24 cellular contexts compared by ENCODE assay signal in the genomic region with DNA sequence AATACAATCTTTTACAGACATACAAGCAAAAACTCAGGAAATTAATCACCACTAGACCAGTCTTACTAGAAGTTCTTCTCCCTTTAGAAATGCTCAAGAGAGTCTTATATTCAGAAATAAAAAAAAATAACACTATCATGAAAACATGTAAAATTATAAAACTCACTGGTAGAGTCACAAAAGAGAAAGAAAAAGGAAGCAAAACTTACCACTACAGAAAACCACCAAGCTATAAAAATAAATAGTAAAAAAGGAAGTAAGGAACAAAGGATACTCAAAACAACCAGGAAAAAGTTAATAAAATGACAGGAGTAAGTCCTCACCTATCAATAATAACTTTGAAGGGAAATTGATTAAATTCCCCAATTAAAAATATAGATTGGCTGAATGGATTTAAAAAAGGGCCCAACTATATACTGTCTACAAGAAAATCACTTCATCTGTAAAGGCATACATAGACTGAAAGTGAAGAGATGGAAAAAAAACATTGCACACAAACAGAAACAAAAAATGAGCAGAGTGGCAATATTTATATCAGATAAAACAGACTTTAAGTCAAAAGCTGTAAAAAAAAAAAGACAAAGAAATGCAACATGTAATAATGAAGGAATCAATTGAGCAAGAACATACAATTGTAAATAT.
"Had no signal": no experiment of that assay in that cellular context is flagged by ENCODE, and none has a peak within 500 bp of the region (broad histone marks: within the 10 kb centered on the region; RNA-seq: fewer than 3 reads in every experiment).

No MANE protein-coding gene starts in this region.

- H3K36me3 Mint-ChIP-seq: activated naive CD8-positive, alpha-beta T cell; naive thymus-derived CD8-positive, alpha-beta T cell had no signal

- H3K4me3 Mint-ChIP-seq: activated naive CD8-positive, alpha-beta T cell; effector memory CD8-positive, alpha-beta T cell; immature natural killer cell; neural progenitor cell; T-helper 2 cell treated with Interferon-gamma antibody and Interleukin-4, amounts not matched to agents 5 μg/mL and 100 μg/mL, for 36 hours had no signal

- H3K27ac Mint-ChIP-seq: activated naive CD8-positive, alpha-beta T cell; effector memory CD8-positive, alpha-beta T cell; immature natural killer cell; neural progenitor cell; T-helper 2 cell treated with Interferon-gamma antibody and Interleukin-4, amounts not matched to agents 5 μg/mL and 100 μg/mL, for 36 hours had no signal

- H3K4me1 Mint-ChIP-seq: immature natural killer cell, neural progenitor cell had no signal

- H3K36me3 ChIP-seq: adrenal gland, ascending aorta, brain microvascular endothelial cell, neural progenitor cell, upper lobe of left lung had no signal

- H2AFZ ChIP-seq: hepatocyte, neural progenitor cell had no signal

- ATAC-seq: effector memory CD8-positive, alpha-beta T cell; esophagus mucosa; left lobe of liver; naive thymus-derived CD8-positive, alpha-beta T cell; sciatic nerve had no signal

- H3K27me3 ChIP-seq: adrenal gland, ascending aorta, brain microvascular endothelial cell, dorsolateral prefrontal cortex, hepatocyte, neural progenitor cell, upper lobe of left lung had no signal

- H3K4me2 ChIP-seq: hepatocyte, neural progenitor cell had no signal

- H3K79me2 ChIP-seq: hepatocyte had no signal

- H3K4me3 ChIP-seq: adrenal gland, ascending aorta, dorsolateral prefrontal cortex, hepatocyte, lung, neural progenitor cell, upper lobe of left lung had no signal

- H3K9me3 ChIP-seq: ascending aorta, upper lobe of left lung had no signal

- DNase-seq: activated T-cell treated with anti-CD3 and anti-CD28 coated beads, Interleukin-2, amount 50 U/mL, for 1 hour; adrenal gland; brain microvascular endothelial cell; central memory CD4-positive, alpha-beta T cell; dorsolateral prefrontal cortex; effector memory CD8-positive, alpha-beta T cell; glutamatergic neuron; immature natural killer cell; naive thymus-derived CD8-positive, alpha-beta T cell; posterior cingulate gyrus; small intestine; stimulated activated CD4-positive, alpha-beta T cell treated with anti-CD3 and anti-CD28 coated beads, Interleukin-15, amount 100 ng/mL, for 24 hours; stimulated activated naive CD4-positive, alpha-beta T cell; upper lobe of left lung had no signal

- H3K27me3 Mint-ChIP-seq: activated naive CD8-positive, alpha-beta T cell; effector memory CD8-positive, alpha-beta T cell had no signal

- H3K4me1 ChIP-seq: adrenal gland, ascending aorta, upper lobe of left lung had no signal

- H3K27ac ChIP-seq: adrenal gland, ascending aorta, brain microvascular endothelial cell, dorsolateral prefrontal cortex, hepatocyte, neural progenitor cell, upper lobe of left lung, VCaP had no signal
